In genomic region chr1:17434591-17434990, GRCh38 we compare ENCODE assay signal across 20 cellular contexts. TPM values are rescaled to one million over a fixed set of nuclear protein-coding genes. Genes with fewer than 3 reads are reported as not detected.
A peak's percentile ranks its signal among the peaks of the same experiment; 100 is the strongest.
DNase-seq lines count a peak whose midpoint lies in the region; ATAC-seq, FAIRE-seq and TF ChIP-seq lines count a peak whose summit lies in the region.
"Had no signal": no experiment of that assay in that cellular context is flagged by ENCODE, and none has a peak within 500 bp of the region (broad histone marks: within the 10 kb centered on the region; RNA-seq: fewer than 3 reads in every experiment).

No MANE protein-coding gene starts in this region.

- H3K56ac ChIP-seq in H1 (replicated peaks; ENCODE audit: insufficient read length, low read depth, low read length): no peak overlapping the region

- H4K12ac ChIP-seq in trophoblast cell (ENCODE audit: low read depth, low read length): no peak overlapping the region

- H3K4me1 ChIP-seq in Loucy (ENCODE audit: insufficient read depth, low read length, poor library complexity, severe bottlenecking) (peaks cover 34% of the 10 kb centered on the region), H1 (replicated peaks in 1 of 4; ENCODE audit: control insufficient read depth in 3 of 4, insufficient read depth in 4 of 4, low read length in 3 of 4) (peaks cover 33 to 50% (median 40%) of the 10 kb centered on the region in 4 experiments), trophoblast cell (ENCODE audit: control insufficient read depth in 1 of 2, insufficient read depth in 2 of 2, low read length in 2 of 2) (peaks cover 9 to 19% of the 10 kb centered on the region in 2 experiments), gastrocnemius medialis (peaks cover 11 to 14% of the 10 kb centered on the region in 2 donors)

- H3K36me3 Mint-ChIP-seq in activated CD4-positive, alpha-beta T cell treated with anti-CD3 and anti-CD28 coated beads for 36 hours (ENCODE audit: low read depth): peaks cover 57% of the 10 kb centered on the region

- no peaks in the 10 kb centered on the region for H3K27me3 Mint-ChIP-seq in activated CD4-positive, alpha-beta T cell treated with anti-CD3 and anti-CD28 coated beads for 36 hours

- ATAC-seq in activated CD4-positive, alpha-beta T cell treated with anti-CD3 and anti-CD28 coated beads for 36 hours: no peak
- no peak for ATAC-seq in gastrocnemius medialis
- ATAC-seq: esophagus mucosa, pancreas had no signal

- peaks cover 12% of the 10 kb centered on the region for H3K23me2 ChIP-seq in H1 (ENCODE audit: low read depth, low read length)

- peak overlapping the region; percentile 67 for H3K27ac Mint-ChIP-seq in activated CD4-positive, alpha-beta T cell treated with anti-CD3 and anti-CD28 coated beads for 36 hours

- peak overlapping the region; percentile 86 for H2BK5ac ChIP-seq in H1 (ENCODE audit: low read depth, low read length)
- H2BK5ac ChIP-seq in trophoblast cell (ENCODE audit: low read depth, low read length, poor library complexity): no peak overlapping the region

- H3K4ac ChIP-seq in H1 (replicated peaks; ENCODE audit: insufficient read length, low read depth, low read length) (peak overlapping the region; percentile 48), trophoblast cell (ENCODE audit: low read depth, low read length) (peak overlapping the region; percentile 38)

- H2BK20ac ChIP-seq in H1 (ENCODE audit: low read length): peak overlapping the region; percentile 97

- H3K79me2 ChIP-seq in Loucy (ENCODE audit: insufficient read depth, low read length) (peaks cover 89% of the 10 kb centered on the region), H1 (ENCODE audit: control insufficient read depth in 1 of 2, insufficient read depth in 2 of 2, low read length in 2 of 2) (peaks cover 38 to 93% of the 10 kb centered on the region in 2 experiments), trophoblast cell (ENCODE audit: control insufficient read depth, insufficient read depth, low read length, poor library complexity) (peaks cover 27% of the 10 kb centered on the region)

- 58% methylated on average over 9 of the region's 9 CpGs; no CpG with 5 or more reads in 1 of the 2 experiments for WGBS in H1 (ENCODE audit: extremely low coverage in 1 of 2, insufficient coverage in 1 of 2, insufficient read length in 1 of 2, insufficient replicate concordance in 2 of 2, low coverage in 1 of 2, low lambda C conversion rate in 2 of 2, missing lambda C conversion rate in 1 of 2), 2 experiments
- no CpG with 5 or more reads among the region's 9 CpGs for WGBS in trophoblast cell (ENCODE audit: extremely low coverage, insufficient coverage, insufficient read length)

- no peaks in the 10 kb centered on the region for H3F3A ChIP-seq in Loucy (ENCODE audit: low read depth)

- no peak overlapping the region for H4K5ac ChIP-seq in H1 (ENCODE audit: insufficient read length, low read depth, low read length)

- CTCF ChIA-PET in activated CD4-positive, alpha-beta T cell treated with anti-CD3 and anti-CD28 coated beads for 36 hours (lab: Charles Lee): no interaction called here
- CTCF ChIA-PET in H1 (lab: Charles Lee; ENCODE audit: partially characterized antibody): interaction anchor here (0.7 to 2.7 kb wide), 5 partner anchors 10 to 1056 kb away, joined by 3 to 6 read pairs (median 3); no protein-coding TSS in a partner anchor

- in situ Hi-C loops in gastrocnemius medialis (cut with MboI; ENCODE audit: low sequenced_read_pairs in 4 of 4): no loop called here

- no peak overlapping the region for H3K4me3 Mint-ChIP-seq in activated CD4-positive, alpha-beta T cell treated with anti-CD3 and anti-CD28 coated beads for 36 hours

- H3K79me1 ChIP-seq in H1 (ENCODE audit: low read depth, low read length): peaks cover 18% of the 10 kb centered on the region
- peaks cover 18% of the 10 kb centered on the region for H3K79me1 ChIP-seq in trophoblast cell (ENCODE audit: low read length)

- H4K8ac ChIP-seq in H1 (ENCODE audit: extremely low read depth, insufficient read depth, low read length): no peak overlapping the region
- no peak overlapping the region for H4K8ac ChIP-seq in trophoblast cell (ENCODE audit: low read depth, low read length)

- H3K9me3 Mint-ChIP-seq in activated CD4-positive, alpha-beta T cell treated with anti-CD3 and anti-CD28 coated beads for 36 hours (ENCODE audit: low read depth): no peaks in the 10 kb centered on the region

- H2BK12ac ChIP-seq in H1 (ENCODE audit: low read depth, low read length) (peak overlapping the region; percentile 96), trophoblast cell (ENCODE audit: low read length) (no peak overlapping the region)

- H2BK15ac ChIP-seq in H1 (ENCODE audit: low read length): peak overlapping the region; percentile 34; the same call in 1 of the 2 replicates

- H4K20me1 ChIP-seq in Loucy (ENCODE audit: insufficient read depth, low read length, poor library complexity, severe bottlenecking) (peaks cover 79% of the 10 kb centered on the region), H1 (replicated peaks in 1 of 2; ENCODE audit: control insufficient read depth in 1 of 2, insufficient read depth in 2 of 2, low read length in 2 of 2) (peaks cover 18 to 35% of the 10 kb centered on the region in 2 experiments)

- DNase-seq in activated CD4-positive, alpha-beta T cell treated with anti-CD3 and anti-CD28 coated beads for 36 hours: peak; percentile 26
- no peak for DNase-seq in activated CD4-positive, alpha-beta T cell treated with anti-CD3 and anti-CD28 coated beads for 4 hours
- no peak for DNase-seq in H1 (ENCODE audit: low read depth in 1 of 2, low spot score in 2 of 2)
- DNase-seq in trophoblast cell: no peak
- no peak for DNase-seq in NCI-H446 (lab: John Stamatoyannopoulos, UW)
- no peak for DNase-seq in epidermal melanocyte (ENCODE audit: insufficient read length, low spot score)
- DNase-seq in gastrocnemius medialis: no peak
- DNase-seq: activated gamma-delta T cell treated with Interleukin-2 at 50 U/mL for 16 hours; C1 segment of cervical spinal cord; dermis blood vessel endothelial cell; DMS79 treated with DMSO at 0.1 percent for 48 hours; NCI-H1048; RPMI8226; stimulated activated CD4-positive, alpha-beta T cell treated with anti-CD3 and anti-CD28 coated beads, Interleukin-4, amount 100 ng/mL, for 24 hours; stimulated activated CD8-positive, alpha-beta memory T cell treated with anti-CD3 and anti-CD28 coated beads, Interleukin-4, amount 100 ng/mL, for 48 hours; transverse colon had no signal

- no peak for TF ChIP-seq EP300 in H1 (IDR thresholded peaks at IDR 0.05; ENCODE audit: borderline replicate concordance in 1 of 2, low read depth in 2 of 2, low read length in 2 of 2)

- H3K36me3 ChIP-seq in Loucy (ENCODE audit: insufficient read depth, low read length) (peaks cover 62% of the 10 kb centered on the region), H1 (ENCODE audit: control insufficient read depth in 2 of 4, insufficient read depth in 4 of 4, low read length in 3 of 4) (peaks cover 0 to 74% (median 18%) of the 10 kb centered on the region in 4 experiments), trophoblast cell (ENCODE audit: control insufficient read depth in 1 of 2, insufficient read depth in 2 of 2, low read length in 2 of 2) (peaks cover 19 to 33% of the 10 kb centered on the region in 2 experiments), gastrocnemius medialis (no peaks in the 10 kb centered on the region)
- H3K36me3 ChIP-seq: pancreas had no signal

- H2BK120ac ChIP-seq in H1 (replicated peaks; ENCODE audit: low read depth, low read length): no peak overlapping the region
- H2BK120ac ChIP-seq in trophoblast cell (ENCODE audit: insufficient read depth, low read length, poor library complexity): no peak overlapping the region

- H3K14ac ChIP-seq in H1 (ENCODE audit: insufficient read length) (no peak overlapping the region), trophoblast cell (ENCODE audit: low read length) (no peak overlapping the region)

- H3K27me3 ChIP-seq in Loucy (ENCODE audit: insufficient read depth, low read length, poor library complexity, severe bottlenecking) (peaks cover 8% of the 10 kb centered on the region), H1 (replicated peaks in 1 of 4; ENCODE audit: control insufficient read depth in 3 of 4, extremely low read depth in 1 of 4, insufficient read depth in 3 of 4, low read length in 3 of 4) (no peaks in the 10 kb centered on the region), trophoblast cell (ENCODE audit: insufficient read depth, low read length) (no peaks in the 10 kb centered on the region), gastrocnemius medialis (no peaks in the 10 kb centered on the region)
- H3K27me3 ChIP-seq: pancreas, transverse colon had no signal

- H3K9me3 ChIP-seq in Loucy (ENCODE audit: insufficient read depth, low read depth, low read length) (no peaks in the 10 kb centered on the region), H1 (ENCODE audit: insufficient read depth in 2 of 2, low read depth in 1 of 2, low read length in 1 of 2) (no peaks in the 10 kb centered on the region), trophoblast cell (ENCODE audit: insufficient read depth, low read depth, low read length) (peaks cover 3% of the 10 kb centered on the region), gastrocnemius medialis (no peaks in the 10 kb centered on the region)
- H3K9me3 ChIP-seq: pancreas, transverse colon had no signal

- H3K4me2 ChIP-seq in Loucy (ENCODE audit: low read depth, low read length, poor library complexity, severe bottlenecking) (peak overlapping the region; percentile 96), H1 (ENCODE audit: insufficient read depth in 1 of 2, low read depth in 2 of 2, low read length in 2 of 2) (peak overlapping the region; percentile 60 to 93), trophoblast cell (ENCODE audit: low read length) (no peak overlapping the region)

- H3K18ac ChIP-seq in H1 (ENCODE audit: extremely low read depth, low read length): peak overlapping the region; percentile 33; the same call in 1 of the 2 replicates
- H3K18ac ChIP-seq in trophoblast cell (ENCODE audit: low read length): no peak overlapping the region

- H3K4me3 ChIP-seq in Loucy (ENCODE audit: low read length, poor library complexity, severe bottlenecking) (peak overlapping the region; percentile 98), H1 (ENCODE audit: extremely low read depth in 1 of 4, insufficient read depth in 2 of 4, low read depth in 3 of 4, low read length in 4 of 4) (peak overlapping the region in 2 of 4 experiments; percentile 15 to 46; a peak in 4 of 8 replicates), trophoblast cell (ENCODE audit: low read depth, low read length) (no peak overlapping the region), gastrocnemius medialis (no peak overlapping the region)
- H3K4me3 ChIP-seq: pancreas, transverse colon had no signal

- no peak overlapping the region for H3K23ac ChIP-seq in H1 (ENCODE audit: insufficient read length)
- no peak overlapping the region for H3K23ac ChIP-seq in trophoblast cell (ENCODE audit: low read length)

- TF ChIP-seq POLR2A in H1 (IDR thresholded peaks at IDR 0.05; ENCODE audit: control extremely low read depth in 1 of 2, low read depth in 2 of 2, low read length in 2 of 2) (no peak), gastrocnemius medialis (IDR thresholded peaks at IDR 0.05) (no peak)

- no peak overlapping the region; the same call in 1 of the 2 replicates for H3K27ac ChIP-seq in H1 (ENCODE audit: low read depth, low read length)
- H3K27ac ChIP-seq in trophoblast cell (ENCODE audit: low read depth, low read length): no peak overlapping the region
- no peak overlapping the region for H3K27ac ChIP-seq in gastrocnemius medialis
- H3K27ac ChIP-seq: 22Rv1, pancreas, transverse colon had no signal

- intact Hi-C loops in activated CD4-positive, alpha-beta T cell treated with anti-CD3 and anti-CD28 coated beads for 36 hours (cut with DNase I, micrococcal nuclease): loop anchor here in 1 of 2 experiments (10.0 kb wide), 1 partner anchor 1490 kb away; no protein-coding TSS in a partner anchor
- intact Hi-C loops in gastrocnemius medialis (cut with DNase I; ENCODE audit: low total_unique reads): loop anchor here (10.0 kb wide), 2 partner anchors 310 to 380 kb away; partner anchors contain the start of gene SDHB

- H2AK5ac ChIP-seq in H1 (ENCODE audit: low read depth, low read length): peak overlapping the region; percentile 19; the same call in 1 of the 2 replicates
- H2AK5ac ChIP-seq in trophoblast cell (ENCODE audit: low read length): no peak overlapping the region

- POLR2A ChIA-PET in activated CD4-positive, alpha-beta T cell treated with anti-CD3 and anti-CD28 coated beads for 36 hours (lab: Charles Lee): no interaction called here
- POLR2A ChIA-PET in H1 (lab: Charles Lee; ENCODE audit: partially characterized antibody): interaction anchor here (0.7 to 12.4 kb wide), 12 partner anchors 12 to 116 kb away, joined by 3 to 155 read pairs (median 4); no protein-coding TSS in a partner anchor

- H4K91ac ChIP-seq in H1 (replicated peaks; ENCODE audit: insufficient read length, low read length) (peak overlapping the region; percentile 32), trophoblast cell (ENCODE audit: low read depth, low read length) (no peak overlapping the region)

- no peak for TF ChIP-seq RAD21 in H1 (IDR thresholded peaks at IDR 0.05 in 1 of 2, conservative IDR thresholded peaks at IDR 0.05 in 1 of 2; ENCODE audit: low read depth in 2 of 2, low read length in 2 of 2)

- H3K9me2 ChIP-seq in Loucy (replicated peaks; ENCODE audit: low read depth, low read length): no peaks in the 10 kb centered on the region

- H3K9ac ChIP-seq in Loucy (ENCODE audit: low read depth, low read length, poor library complexity, severe bottlenecking) (peak overlapping the region; percentile 9), H1 (replicated peaks in 1 of 4; ENCODE audit: extremely low read depth in 1 of 4, low read depth in 3 of 4, low read length in 3 of 4) (no peak overlapping the region), trophoblast cell (ENCODE audit: low read length) (no peak overlapping the region)

- no peak for TF ChIP-seq CTCF in Loucy (conservative IDR thresholded peaks at IDR 0.05; ENCODE audit: low read length)
- TF ChIP-seq CTCF in H1 (IDR thresholded peaks at IDR 0.05; ENCODE audit: control extremely low read depth in 1 of 3, insufficient read depth in 1 of 3, low read depth in 1 of 3, low read length in 3 of 3): no peak
- no peak for TF ChIP-seq CTCF in gastrocnemius medialis (IDR thresholded peaks at IDR 0.05 in 4 of 5, conservative IDR thresholded peaks at IDR 0.05 in 1 of 5)

- no peak for FAIRE-seq in H1 (lab: Jason Lieb, UNC)
- FAIRE-seq: pancreas had no signal

- H3K4me1 Mint-ChIP-seq in activated CD4-positive, alpha-beta T cell treated with anti-CD3 and anti-CD28 coated beads for 36 hours: peaks cover 41% of the 10 kb centered on the region

- H2AFZ ChIP-seq in Loucy (ENCODE audit: low read length) (no peak overlapping the region), H1 (ENCODE audit: low read length) (no peak overlapping the region), trophoblast cell (ENCODE audit: insufficient read depth, low read length, poor library complexity) (no peak overlapping the region)

RNA-seq across cellular contexts. Expression of gene RCC2, which starts 4.9 kb away (rescaled TPM):
- 100 to 1,000 TPM; 107 to 120 TPM for total RNA-seq in activated CD4-positive, alpha-beta T cell treated with anti-CD3 and anti-CD28 coated beads for 36 hours
- total RNA-seq in H1 (2021; fragmentation: NEBNext Ultra II Directional; extraction: Animal tissue kit (Norgen Biotek cat#: 25700)): 454 and 455 TPM in 2 replicates
- polyA plus RNA-seq in H1 (2011; rRNA removed): 229 and 389 TPM in 2 replicates
- polyA plus RNA-seq in H1 (2011; cell fraction: cytosol; rRNA removed): 208 TPM
- polyA plus RNA-seq in H1 (2011; cell fraction: nucleus; rRNA removed): 390 TPM
- polyA plus RNA-seq in H1 (2012, experiment 1 of 2): 308 to 381 TPM (median 333 TPM) in 4 replicates
- polyA plus RNA-seq in H1 (2012, experiment 2 of 2): 197 TPM
- 230 TPM for polyA plus RNA-seq in H1 (2013, experiment 1 of 2)
- 221 TPM for polyA plus RNA-seq in H1 (2013, experiment 2 of 2)
- 172 and 251 TPM in 2 replicates for polyA minus RNA-seq in H1 (2011; rRNA and poly(A)+ RNA removed)
- 193 TPM for polyA minus RNA-seq in H1 (2011; cell fraction: cytosol; rRNA and poly(A)+ RNA removed)
- polyA minus RNA-seq in H1 (2011; cell fraction: nucleus; rRNA and poly(A)+ RNA removed): 82.4 TPM
- polyA plus RNA-seq in trophoblast cell (2013): 76.2 and 78.2 TPM in 2 replicates
- 10 to 100 TPM in 1 of 4 donors, 1 to 10 TPM in 3; 5.7 to 11.5 (median 7.8) TPM for total RNA-seq in gastrocnemius medialis

Comparison
In these comparisons a context has a peak if more than half of its experiments do, and no peak if none do; other contexts are left out.
1. RNA of gene RCC2, which starts 4.9 kb away (total RNA-seq): 454 to 455 TPM in H1 and 107 to 120 TPM in activated CD4-positive, alpha-beta T cell treated with anti-CD3 and anti-CD28 coated beads for 36 hours; 5.7 to 11.5 TPM in gastrocnemius medialis; every median in the first group is over 4 times any median in the second.